ENCODE assay signal across 15 cellular contexts in genomic region chr10:124283215-124284046, GRCh38.
A peak's percentile ranks its signal among the peaks of the same experiment; 100 is the strongest.
DNase-seq lines count a peak whose midpoint lies in the region; TF ChIP-seq lines count a peak whose summit lies in the region.
"Had no signal": no experiment of that assay in that cellular context is flagged by ENCODE, and none has a peak within 500 bp of the region (broad histone marks: within the 10 kb centered on the region; RNA-seq: fewer than 3 reads in every experiment).

No MANE protein-coding gene starts in this region.

- H3K4me3 Mint-ChIP-seq in CD14-positive monocyte, result no peak overlapping the region
- H3K4me3 Mint-ChIP-seq in activated T-helper 2 cell treated with anti-CD3 and anti-CD28 coated beads, Interferon-gamma antibody, Interleukin-2, Interleukin-4, amounts not matched to agents 10 μg/mL and 5 μg/mL and 100 μg/mL, durations not matched to agents 14 hours and 24 hours and 36 hours (ENCODE audit: low read depth), result no peak overlapping the region
- H3K4me3 Mint-ChIP-seq: CD8-positive, alpha-beta memory T cell; HFFc6 had no signal

- peaks cover 65% of the 10 kb centered on the region for H3K4me1 Mint-ChIP-seq in CD14-positive monocyte
- no peaks in the 10 kb centered on the region for H3K4me1 Mint-ChIP-seq in activated T-helper 2 cell treated with anti-CD3 and anti-CD28 coated beads, Interferon-gamma antibody, Interleukin-2, Interleukin-4, amounts not matched to agents 10 μg/mL and 5 μg/mL and 100 μg/mL, durations not matched to agents 14 hours and 24 hours and 36 hours (ENCODE audit: low read depth)

- H3K36me3 Mint-ChIP-seq in CD14-positive monocyte, result peaks cover 1 to 6% of the 10 kb centered on the region in 2 donors
- H3K36me3 Mint-ChIP-seq in activated T-helper 2 cell treated with anti-CD3 and anti-CD28 coated beads, Interferon-gamma antibody, Interleukin-2, Interleukin-4, amounts not matched to agents 10 μg/mL and 5 μg/mL and 100 μg/mL, durations not matched to agents 14 hours and 24 hours and 36 hours (ENCODE audit: low read depth), result no peaks in the 10 kb centered on the region
- H3K36me3 Mint-ChIP-seq: CD8-positive, alpha-beta memory T cell had no signal

- intact Hi-C loops in CD14-positive monocyte (cut with micrococcal nuclease), result no loop called here
- intact Hi-C loops in posterior vena cava (cut with DNase I), result no loop called here
- intact Hi-C loops in activated T-helper 2 cell treated with anti-CD3 and anti-CD28 coated beads, Interferon-gamma antibody, Interleukin-2, Interleukin-4, amounts not matched to agents 10 μg/mL and 5 μg/mL and 100 μg/mL, durations not matched to agents 14 hours and 24 hours and 36 hours (cut with micrococcal nuclease), result no loop called here

- H3K4me3 ChIP-seq in BE2C (ENCODE audit: low read depth, low read length), result no peak overlapping the region
- H3K4me3 ChIP-seq in brain microvascular endothelial cell (ENCODE audit: low read depth, low read length), result no peak overlapping the region

- H3K27me3 ChIP-seq in BE2C, result no peaks in the 10 kb centered on the region
- no peaks in the 10 kb centered on the region for H3K27me3 ChIP-seq in brain microvascular endothelial cell (replicated peaks)

- DNase-seq in BE2C (peak; percentile 35), CD14-positive monocyte (ENCODE audit: low spot score) (no peak), left kidney (ENCODE audit: low read depth, low spot score) (peak; percentile 45), posterior vena cava (ENCODE audit: low spot score) (peak; percentile 68), SW480 (ENCODE audit: low spot score) (no peak), SKM-1 (lab: John Stamatoyannopoulos, UW; ENCODE audit: unreplicated experiment) (no peak), brain microvascular endothelial cell (no peak)
- DNase-seq in activated T-helper 2 cell treated with anti-CD3 and anti-CD28 coated beads, Interferon-gamma antibody, Interleukin-2, Interleukin-4, amounts not matched to agents 10 μg/mL and 5 μg/mL and 100 μg/mL, durations not matched to agents 14 hours and 24 hours and 36 hours (ENCODE audit: low spot score), result no peak
- DNase-seq: ACHN; Caco-2; CD8-positive, alpha-beta memory T cell; GF-D8; HCEC 1CT; HFFc6 had no signal

- TF ChIP-seq CTCF in BE2C (IDR thresholded peaks at IDR 0.05; ENCODE audit: low read depth, low read length) (no peak), CD14-positive monocyte (IDR thresholded peaks at IDR 0.05) (no peak), brain microvascular endothelial cell (IDR thresholded peaks at IDR 0.05; ENCODE audit: low read depth, low read length, missing control alignments) (no peak)

- H3K36me3 ChIP-seq in BE2C (no peaks in the 10 kb centered on the region), brain microvascular endothelial cell (replicated peaks) (no peaks in the 10 kb centered on the region)

- in situ Hi-C loops in brain microvascular endothelial cell (cut with HindIII; ENCODE audit: low pct_ligation_motif_present, low sequenced_read_pairs), result no loop called here

- peaks cover 0 to 6% (median 1%) of the 10 kb centered on the region in 7 donors for H3K9me3 Mint-ChIP-seq in CD14-positive monocyte
- no peaks in the 10 kb centered on the region for H3K9me3 Mint-ChIP-seq in activated T-helper 2 cell treated with anti-CD3 and anti-CD28 coated beads, Interferon-gamma antibody, Interleukin-2, Interleukin-4, amounts not matched to agents 10 μg/mL and 5 μg/mL and 100 μg/mL, durations not matched to agents 14 hours and 24 hours and 36 hours
- H3K9me3 Mint-ChIP-seq: CD8-positive, alpha-beta memory T cell had no signal

- no peak overlapping the region for H3K27ac ChIP-seq in brain microvascular endothelial cell
- H3K27ac ChIP-seq: HL-60 had no signal

- H3K9me3 ChIP-seq in BE2C, result no peaks in the 10 kb centered on the region
- H3K9me3 ChIP-seq: Caco-2 had no signal

- H3K27ac Mint-ChIP-seq in CD14-positive monocyte, result peak overlapping the region in 4 of 7 donors; percentile 23 to 70 (median 38)
- H3K27ac Mint-ChIP-seq in activated T-helper 2 cell treated with anti-CD3 and anti-CD28 coated beads, Interferon-gamma antibody, Interleukin-2, Interleukin-4, amounts not matched to agents 10 μg/mL and 5 μg/mL and 100 μg/mL, durations not matched to agents 14 hours and 24 hours and 36 hours, result no peak overlapping the region
- H3K27ac Mint-ChIP-seq: HFFc6 had no signal

- peaks cover 0 to 5% (median 3%) of the 10 kb centered on the region in 3 donors for H3K27me3 Mint-ChIP-seq in CD14-positive monocyte (ENCODE audit: low read depth in 3 of 3)
- H3K27me3 Mint-ChIP-seq in activated T-helper 2 cell treated with anti-CD3 and anti-CD28 coated beads, Interferon-gamma antibody, Interleukin-2, Interleukin-4, amounts not matched to agents 10 μg/mL and 5 μg/mL and 100 μg/mL, durations not matched to agents 14 hours and 24 hours and 36 hours (ENCODE audit: low read depth), result no peaks in the 10 kb centered on the region

- peaks cover 12% of the 10 kb centered on the region for H3K4me1 ChIP-seq in BE2C
- H3K4me1 ChIP-seq: Caco-2 had no signal

Comparison
In these comparisons a context has a peak if more than half of its experiments do, and no peak if none do; other contexts are left out.
1. DNase-seq: peak in BE2C (single experiment), left kidney (single experiment) and posterior vena cava (single experiment); none in CD14-positive monocyte (single experiment), SW480 (single experiment), SKM-1 (single experiment), activated T-helper 2 cell treated with anti-CD3 and anti-CD28 coated beads, Interferon-gamma antibody, Interleukin-2, Interleukin-4, amounts not matched to agents 10 μg/mL and 5 μg/mL and 100 μg/mL, durations not matched to agents 14 hours and 24 hours and 36 hours (single experiment) and brain microvascular endothelial cell (single experiment).